In the genomic region with DNA sequence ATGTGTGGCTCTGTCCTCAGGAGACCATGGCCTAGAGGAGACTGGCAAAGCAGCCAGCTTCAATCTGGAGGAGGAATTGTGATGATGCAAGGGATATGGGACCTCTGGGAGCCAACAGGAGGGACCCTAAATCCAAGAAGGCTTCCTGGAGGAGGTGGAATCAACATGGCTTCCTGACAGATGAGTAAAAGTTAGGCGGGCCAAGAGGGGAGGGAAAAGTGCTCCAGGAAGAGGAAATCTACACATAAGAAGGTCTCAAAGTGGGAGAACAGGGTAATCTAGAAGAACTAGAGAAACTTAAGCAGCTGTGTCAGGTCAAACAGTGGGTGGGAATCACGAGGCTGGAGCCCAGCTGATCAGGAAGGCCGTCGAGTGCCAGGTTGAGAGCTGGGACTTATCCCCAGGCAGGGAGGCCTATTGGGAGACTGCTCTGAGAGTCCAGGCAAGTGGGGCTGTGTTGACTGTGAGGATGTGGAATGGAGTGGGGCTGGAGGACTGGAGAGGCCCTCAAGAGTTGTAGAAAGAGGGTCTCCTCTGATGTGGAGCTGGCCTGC, we compare ENCODE assay signal across 17 cellular contexts.
DNase-seq lines count a peak whose midpoint lies in the region; ATAC-seq, FAIRE-seq and TF ChIP-seq lines count a peak whose summit lies in the region.
"Had no signal": no experiment of that assay in that cellular context is flagged by ENCODE, and none has a peak within 500 bp of the region (broad histone marks: within the 10 kb centered on the region; RNA-seq: fewer than 3 reads in every experiment).

No MANE protein-coding gene starts in this region.

- H3K27ac Mint-ChIP-seq in activated CD8-positive, alpha-beta T cell treated with anti-CD3 and anti-CD28 coated beads, Interleukin-2, amount 10 ng/mL, durations not matched to agents 7 days and 5 days = peak overlapping the region; percentile 51
- H3K27ac Mint-ChIP-seq in activated CD8-positive, alpha-beta T cell treated with anti-CD3 and anti-CD28 coated beads for 36 hours = no peak overlapping the region
- H3K27ac Mint-ChIP-seq in mesothelial cell of epicardium = peak overlapping the region; percentile 89
- no peak overlapping the region for H3K27ac Mint-ChIP-seq in activated CD4-positive, alpha-beta T cell treated with anti-CD3 and anti-CD28 coated beads, Interleukin-2, amount 10 ng/mL, durations not matched to agents 24 days and 14 days
- H3K27ac Mint-ChIP-seq: activated T-helper 1 cell treated with anti-CD3 and anti-CD28 coated beads, Interleukin-12 subunit alpha, Interleukin-12 subunit beta, Interleukin-2, Interleukin-4 antibody, amounts not matched to agents 30 ng/mL and 10 ng/mL and 1 ng/mL, durations not matched to agents 14 hours and 24 hours and 36 hours; T-helper 1 cell treated with Interleukin-12 subunit alpha and Interleukin-12 subunit beta and Interleukin-4 antibody, amounts not matched to agents 30 μg/mL and 1 μg/mL, for 36 hours had no signal

- ATAC-seq in activated CD8-positive, alpha-beta T cell treated with anti-CD3 and anti-CD28 coated beads, Interleukin-2, amount 10 ng/mL, durations not matched to agents 7 days and 5 days = no peak
- no peak for ATAC-seq in activated CD8-positive, alpha-beta T cell treated with anti-CD3 and anti-CD28 coated beads for 36 hours
- ATAC-seq: PC-3 had no signal

- H3K27me3 Mint-ChIP-seq in activated CD8-positive, alpha-beta T cell treated with anti-CD3 and anti-CD28 coated beads, Interleukin-2, amount 10 ng/mL, durations not matched to agents 7 days and 5 days (ENCODE audit: low read depth) = no peaks in the 10 kb centered on the region
- no peaks in the 10 kb centered on the region for H3K27me3 Mint-ChIP-seq in activated CD8-positive, alpha-beta T cell treated with anti-CD3 and anti-CD28 coated beads for 36 hours
- H3K27me3 Mint-ChIP-seq in mesothelial cell of epicardium (ENCODE audit: low read depth) = no peaks in the 10 kb centered on the region
- H3K27me3 Mint-ChIP-seq in activated CD4-positive, alpha-beta T cell treated with anti-CD3 and anti-CD28 coated beads, Interleukin-2, amount 10 ng/mL, durations not matched to agents 24 days and 14 days = no peaks in the 10 kb centered on the region

- H3K36me3 ChIP-seq in breast epithelium (no peaks in the 10 kb centered on the region), tibial artery (peaks cover 9 to 32% (median 31%) of the 10 kb centered on the region in 3 donors)

- no peak for FAIRE-seq in D721Med (lab: Jason Lieb, UNC)
- FAIRE-seq in GM12891 (lab: Jason Lieb, UNC) = no peak
- FAIRE-seq: frontal cortex, islet of Langerhans had no signal

- no peaks in the 10 kb centered on the region for H3K9me3 ChIP-seq in breast epithelium
- no peaks in the 10 kb centered on the region for H3K9me3 ChIP-seq in tibial artery
- H3K9me3 ChIP-seq: suprapubic skin had no signal

- no peaks in the 10 kb centered on the region for H3K9me3 Mint-ChIP-seq in activated CD8-positive, alpha-beta T cell treated with anti-CD3 and anti-CD28 coated beads, Interleukin-2, amount 10 ng/mL, durations not matched to agents 7 days and 5 days (ENCODE audit: insufficient read depth)
- H3K9me3 Mint-ChIP-seq in activated CD8-positive, alpha-beta T cell treated with anti-CD3 and anti-CD28 coated beads for 36 hours = no peaks in the 10 kb centered on the region
- no peaks in the 10 kb centered on the region for H3K9me3 Mint-ChIP-seq in mesothelial cell of epicardium
- H3K9me3 Mint-ChIP-seq in activated CD4-positive, alpha-beta T cell treated with anti-CD3 and anti-CD28 coated beads, Interleukin-2, amount 10 ng/mL, durations not matched to agents 24 days and 14 days = no peaks in the 10 kb centered on the region
- H3K9me3 Mint-ChIP-seq: activated T-helper 1 cell treated with anti-CD3 and anti-CD28 coated beads, Interleukin-12 subunit alpha, Interleukin-12 subunit beta, Interleukin-2, Interleukin-4 antibody, amounts not matched to agents 30 ng/mL and 10 ng/mL and 1 ng/mL, durations not matched to agents 14 hours and 24 hours and 36 hours; T-helper 1 cell treated with Interleukin-12 subunit alpha and Interleukin-12 subunit beta and Interleukin-4 antibody, amounts not matched to agents 30 μg/mL and 1 μg/mL, for 36 hours had no signal

- H3K27ac ChIP-seq in breast epithelium = peak overlapping the region; percentile 20 to 57
- H3K27ac ChIP-seq in tibial artery = peak overlapping the region; percentile 2 to 100
- H3K27ac ChIP-seq: suprapubic skin had no signal

- no peak overlapping the region for H3K4me3 Mint-ChIP-seq in activated CD8-positive, alpha-beta T cell treated with anti-CD3 and anti-CD28 coated beads, Interleukin-2, amount 10 ng/mL, durations not matched to agents 7 days and 5 days
- no peak overlapping the region for H3K4me3 Mint-ChIP-seq in activated CD8-positive, alpha-beta T cell treated with anti-CD3 and anti-CD28 coated beads for 36 hours
- no peak overlapping the region for H3K4me3 Mint-ChIP-seq in mesothelial cell of epicardium
- no peak overlapping the region for H3K4me3 Mint-ChIP-seq in activated CD4-positive, alpha-beta T cell treated with anti-CD3 and anti-CD28 coated beads, Interleukin-2, amount 10 ng/mL, durations not matched to agents 24 days and 14 days
- H3K4me3 Mint-ChIP-seq: activated T-helper 1 cell treated with anti-CD3 and anti-CD28 coated beads, Interleukin-12 subunit alpha, Interleukin-12 subunit beta, Interleukin-2, Interleukin-4 antibody, amounts not matched to agents 30 ng/mL and 10 ng/mL and 1 ng/mL, durations not matched to agents 14 hours and 24 hours and 36 hours; T-helper 1 cell treated with Interleukin-12 subunit alpha and Interleukin-12 subunit beta and Interleukin-4 antibody, amounts not matched to agents 30 μg/mL and 1 μg/mL, for 36 hours had no signal

- CTCF ChIA-PET in activated CD8-positive, alpha-beta T cell treated with anti-CD3 and anti-CD28 coated beads, Interleukin-2, amount 10 ng/mL, durations not matched to agents 7 days and 5 days (lab: Charles Lee) = no interaction called here
- CTCF ChIA-PET in activated CD8-positive, alpha-beta T cell treated with anti-CD3 and anti-CD28 coated beads for 36 hours (lab: Charles Lee) = interaction anchor here (0.9 to 1.7 kb wide), 2 partner anchors 19 to 109 kb away, joined by 3 to 4 read pairs; no protein-coding TSS in a partner anchor

- no peak for TF ChIP-seq CTCF in activated CD8-positive, alpha-beta T cell treated with anti-CD3 and anti-CD28 coated beads for 36 hours (IDR thresholded peaks at IDR 0.05)
- TF ChIP-seq CTCF in breast epithelium (IDR thresholded peaks at IDR 0.05) (no peak), mesothelial cell of epicardium (IDR thresholded peaks at IDR 0.05; ENCODE audit: unreplicated experiment) (no peak), tibial artery (IDR thresholded peaks at IDR 0.05) (no peak), D721Med (IDR thresholded peaks at IDR 0.05; ENCODE audit: insufficient read depth, missing control alignments) (no peak)

- H3K27me3 ChIP-seq in breast epithelium (no peaks in the 10 kb centered on the region), tibial artery (no peaks in the 10 kb centered on the region)
- H3K27me3 ChIP-seq: suprapubic skin had no signal

- H3K4me1 ChIP-seq in breast epithelium = peaks cover 12 to 18% of the 10 kb centered on the region in 2 donors
- peaks cover 10 to 50% (median 40%) of the 10 kb centered on the region in 4 donors for H3K4me1 ChIP-seq in tibial artery

- H3K36me3 Mint-ChIP-seq in activated CD8-positive, alpha-beta T cell treated with anti-CD3 and anti-CD28 coated beads, Interleukin-2, amount 10 ng/mL, durations not matched to agents 7 days and 5 days (ENCODE audit: low read depth) = no peaks in the 10 kb centered on the region
- H3K36me3 Mint-ChIP-seq in activated CD8-positive, alpha-beta T cell treated with anti-CD3 and anti-CD28 coated beads for 36 hours (ENCODE audit: low read depth) = peaks cover 15% of the 10 kb centered on the region
- H3K36me3 Mint-ChIP-seq in mesothelial cell of epicardium = peaks cover 14% of the 10 kb centered on the region
- H3K36me3 Mint-ChIP-seq in activated CD4-positive, alpha-beta T cell treated with anti-CD3 and anti-CD28 coated beads, Interleukin-2, amount 10 ng/mL, durations not matched to agents 24 days and 14 days (ENCODE audit: low read depth) = peaks cover 35% of the 10 kb centered on the region

- intact Hi-C loops in activated CD8-positive, alpha-beta T cell treated with anti-CD3 and anti-CD28 coated beads for 36 hours (cut with micrococcal nuclease) = no loop called here
- intact Hi-C loops in breast epithelium (cut with DNase I; ENCODE audit: low total_unique reads) (no loop called here), tibial artery (cut with DNase I; ENCODE audit: low total_unique reads) (no loop called here)
- intact Hi-C loops in activated CD4-positive, alpha-beta T cell treated with anti-CD3 and anti-CD28 coated beads, Interleukin-2, amount 10 ng/mL, durations not matched to agents 24 days and 14 days (cut with micrococcal nuclease) = no loop called here

- H3K4me3 ChIP-seq in breast epithelium (no peak overlapping the region), tibial artery (no peak overlapping the region)
- H3K4me3 ChIP-seq: suprapubic skin had no signal

- DNase-seq in activated CD8-positive, alpha-beta T cell treated with anti-CD3 and anti-CD28 coated beads, Interleukin-2, amount 10 ng/mL, durations not matched to agents 7 days and 5 days = no peak
- no peak for DNase-seq in activated CD8-positive, alpha-beta T cell treated with anti-CD3 and anti-CD28 coated beads for 36 hours
- DNase-seq in breast epithelium (ENCODE audit: low spot score in 2 of 2) (no peak), mesothelial cell of epicardium (ENCODE audit: low spot score in 2 of 2, unreplicated experiment in 2 of 2) (no peak), tibial artery (no peak), D721Med (ENCODE audit: insufficient read length, low spot score) (no peak), GM12891 (ENCODE audit: insufficient read length, low spot score) (no peak)
- DNase-seq in activated CD4-positive, alpha-beta T cell treated with anti-CD3 and anti-CD28 coated beads, Interleukin-2, amount 10 ng/mL, durations not matched to agents 24 days and 14 days = no peak
- DNase-seq: activated CD4-positive, alpha-beta T cell treated with anti-CD3 and anti-CD28 coated beads for 4 hours; NCI-H1105; NCI-H2227 treated with DMSO at 0.1 percent for 48 hours; PC-3 had no signal

- POLR2A ChIA-PET in activated CD8-positive, alpha-beta T cell treated with anti-CD3 and anti-CD28 coated beads, Interleukin-2, amount 10 ng/mL, durations not matched to agents 7 days and 5 days (lab: Charles Lee) = interaction anchor here (0.7 kb wide), 1 partner anchor 45 kb away, joined by 3 read pairs; no protein-coding TSS in a partner anchor
- POLR2A ChIA-PET in activated CD8-positive, alpha-beta T cell treated with anti-CD3 and anti-CD28 coated beads for 36 hours (lab: Charles Lee) = interaction anchor here (0.6 to 1.5 kb wide), 5 partner anchors 9 to 44 kb away, joined by 3 to 6 read pairs (median 4); no protein-coding TSS in a partner anchor

- TF ChIP-seq POLR2A in breast epithelium (IDR thresholded peaks at IDR 0.05) (no peak), GM12891 (IDR thresholded peaks at IDR 0.05; ENCODE audit: low read depth, low read length) (no peak)

- peaks cover 21% of the 10 kb centered on the region for H3K4me1 Mint-ChIP-seq in activated CD8-positive, alpha-beta T cell treated with anti-CD3 and anti-CD28 coated beads, Interleukin-2, amount 10 ng/mL, durations not matched to agents 7 days and 5 days (ENCODE audit: low read depth)
- peaks cover 13% of the 10 kb centered on the region for H3K4me1 Mint-ChIP-seq in activated CD8-positive, alpha-beta T cell treated with anti-CD3 and anti-CD28 coated beads for 36 hours (ENCODE audit: low read depth)
- peaks cover 36% of the 10 kb centered on the region for H3K4me1 Mint-ChIP-seq in mesothelial cell of epicardium
- peaks cover 20% of the 10 kb centered on the region for H3K4me1 Mint-ChIP-seq in activated CD4-positive, alpha-beta T cell treated with anti-CD3 and anti-CD28 coated beads, Interleukin-2, amount 10 ng/mL, durations not matched to agents 24 days and 14 days

Comparison
In these comparisons a context has a peak if more than half of its experiments do, and no peak if none do; other contexts are left out.
1. H3K27ac Mint-ChIP-seq: peak in activated CD8-positive, alpha-beta T cell treated with anti-CD3 and anti-CD28 coated beads, Interleukin-2, amount 10 ng/mL, durations not matched to agents 7 days and 5 days (single experiment) and mesothelial cell of epicardium (single experiment); none in activated CD8-positive, alpha-beta T cell treated with anti-CD3 and anti-CD28 coated beads for 36 hours (single experiment) and activated CD4-positive, alpha-beta T cell treated with anti-CD3 and anti-CD28 coated beads, Interleukin-2, amount 10 ng/mL, durations not matched to agents 24 days and 14 days (single experiment).